ENCODE assay signal across 1 cellular context in genomic region chr19:39409886-39410619, GRCh38.
A peak's percentile ranks its signal among the peaks of the same experiment; 100 is the strongest.
TF ChIP-seq lines count a peak whose summit lies in the region.

No MANE protein-coding gene starts in this region.

TF ChIP-seq in HepG2, 621 proteins besides CTCF, POLR2A, EP300 and RAD21 (continued from another document and continues in another):
- TF ChIP-seq ZNF687 (CRISPR knock-in tag; IDR thresholded peaks at IDR 0.05) = peak; percentile 91
- TF ChIP-seq SRF (IDR thresholded peaks at IDR 0.05; ENCODE audit: low read depth, low read length) = peak; percentile 62; the same call in 1 of the 2 replicates
- 0 out of 2 replicates have a peak, but pooled peaks have one; percentile 7 for TF ChIP-seq POGZ (CRISPR knock-in tag; IDR thresholded peaks at IDR 0.05)
- TF ChIP-seq ZNF878 (CRISPR knock-in tag; IDR thresholded peaks at IDR 0.05) = no peak
- no peak for TF ChIP-seq NR2F1 (CRISPR knock-in tag; IDR thresholded peaks at IDR 0.05)
- TF ChIP-seq SIN3A (IDR thresholded peaks at IDR 0.05; ENCODE audit: borderline replicate concordance, low read depth, low read length) = 0 out of 2 replicates have a peak, but pooled peaks have one; percentile 57
- no peak for TF ChIP-seq CBX1 (IDR thresholded peaks at IDR 0.05; ENCODE audit: low read depth)
- 0 out of 2 replicates have a peak, but pooled peaks have one; percentile 42 for TF ChIP-seq ZFP37 (CRISPR knock-in tag; IDR thresholded peaks at IDR 0.05; ENCODE audit: borderline replicate concordance)
- peak; percentile 36; the same call in 1 of the 2 replicates for TF ChIP-seq ZNF782 (CRISPR knock-in tag; IDR thresholded peaks at IDR 0.05; ENCODE audit: borderline replicate concordance)
- TF ChIP-seq ZGPAT (CRISPR knock-in tag; IDR thresholded peaks at IDR 0.05) = peak; percentile 50; the same call in 1 of the 2 replicates
- no peak for TF ChIP-seq SALL1 (CRISPR knock-in tag; IDR thresholded peaks at IDR 0.05)
- TF ChIP-seq SP2 (CRISPR knock-in tag; IDR thresholded peaks at IDR 0.05) = 0 out of 2 replicates have a peak, but pooled peaks have one; percentile 0
- TF ChIP-seq ZNF644 (CRISPR knock-in tag; IDR thresholded peaks at IDR 0.05; ENCODE audit: low read depth) = no peak
- peak; percentile 60 for TF ChIP-seq ZNF883 (CRISPR knock-in tag; IDR thresholded peaks at IDR 0.05; ENCODE audit: not compliant biosample characterization)
- TF ChIP-seq THAP11 (CRISPR knock-in tag; IDR thresholded peaks at IDR 0.05) = peak; percentile 20; the same call in 1 of the 2 replicates
- no peak for TF ChIP-seq ZSCAN31 (CRISPR knock-in tag; IDR thresholded peaks at IDR 0.05; ENCODE audit: low read depth)
- TF ChIP-seq ELF3 (CRISPR knock-in tag; IDR thresholded peaks at IDR 0.05) = 0 out of 2 replicates have a peak, but pooled peaks have one; percentile 56
- peak; percentile 66; the same call in 1 of the 2 replicates for TF ChIP-seq SRY (CRISPR knock-in tag; IDR thresholded peaks at IDR 0.05)
- 0 out of 2 replicates have a peak, but pooled peaks have one; percentile 4 for TF ChIP-seq ZNF431 (CRISPR knock-in tag; IDR thresholded peaks at IDR 0.05; ENCODE audit: borderline replicate concordance, low read depth)
- TF ChIP-seq PHF20 (CRISPR knock-in tag; IDR thresholded peaks at IDR 0.05) = 0 out of 2 replicates have a peak, but pooled peaks have one; percentile 18
- TF ChIP-seq CHCHD3 (CRISPR knock-in tag; IDR thresholded peaks at IDR 0.05) = no peak
- TF ChIP-seq ZSCAN5A (CRISPR knock-in tag; IDR thresholded peaks at IDR 0.05; ENCODE audit: borderline replicate concordance) = peak; percentile 11; the same call in 1 of the 2 replicates
- 0 out of 2 replicates have a peak, but pooled peaks have one; percentile 50 for TF ChIP-seq REL (CRISPR knock-in tag; conservative IDR thresholded peaks at IDR 0.05)
- TF ChIP-seq U2AF2 (IDR thresholded peaks at IDR 0.05; ENCODE audit: low read depth, low read length) = no peak
- TF ChIP-seq NR2C2 (CRISPR knock-in tag; IDR thresholded peaks at IDR 0.05; ENCODE audit: borderline replicate concordance) = 0 out of 2 replicates have a peak, but pooled peaks have one; percentile 19
- peak; percentile 26; the same call in 1 of the 2 replicates for TF ChIP-seq ZFY (CRISPR knock-in tag; IDR thresholded peaks at IDR 0.05)
- no peak for TF ChIP-seq SPEN (CRISPR knock-in tag; IDR thresholded peaks at IDR 0.05; ENCODE audit: low read depth)
- TF ChIP-seq PAX8 (CRISPR knock-in tag; IDR thresholded peaks at IDR 0.05; ENCODE audit: borderline replicate concordance) = no peak
- no peak for TF ChIP-seq KDM5B (CRISPR knock-in tag; IDR thresholded peaks at IDR 0.05; ENCODE audit: borderline replicate concordance)
- TF ChIP-seq ERF (CRISPR knock-in tag; IDR thresholded peaks at IDR 0.05) = peak; percentile 48; the same call in 1 of the 2 replicates
- no peak for TF ChIP-seq ATM (IDR thresholded peaks at IDR 0.05; ENCODE audit: borderline replicate concordance)
- peak; percentile 77 for TF ChIP-seq ZBTB7A (CRISPR knock-in tag; IDR thresholded peaks at IDR 0.05)
- TF ChIP-seq ZNF607 (CRISPR knock-in tag; IDR thresholded peaks at IDR 0.05; ENCODE audit: borderline replicate concordance) = peak; percentile 32; the same call in 1 of the 2 replicates
- TF ChIP-seq ZNF609 (CRISPR knock-in tag; IDR thresholded peaks at IDR 0.05; ENCODE audit: borderline replicate concordance) = peak; percentile 57
- TF ChIP-seq JUN (CRISPR knock-in tag; IDR thresholded peaks at IDR 0.05) = 0 out of 2 replicates have a peak, but pooled peaks have one; percentile 24
- TF ChIP-seq ZNF263 (CRISPR knock-in tag; IDR thresholded peaks at IDR 0.05) = peak; percentile 62; the same call in 1 of the 2 replicates
- TF ChIP-seq ZNF274 (CRISPR knock-in tag; IDR thresholded peaks at IDR 0.05) = peak; percentile 58; the same call in 1 of the 2 replicates
- TF ChIP-seq ZNF136 (CRISPR knock-in tag; IDR thresholded peaks at IDR 0.05; ENCODE audit: low read depth) = no peak
- no peak for TF ChIP-seq CC2D1A (CRISPR knock-in tag; IDR thresholded peaks at IDR 0.05)
- peak; percentile 61; the same call in 1 of the 2 replicates for TF ChIP-seq PHF21A (CRISPR knock-in tag; IDR thresholded peaks at IDR 0.05)
- TF ChIP-seq GATAD1 (CRISPR knock-in tag; IDR thresholded peaks at IDR 0.05) = 0 out of 2 replicates have a peak, but pooled peaks have one; percentile 11
- TF ChIP-seq SAFB2 (CRISPR knock-in tag; IDR thresholded peaks at IDR 0.05; ENCODE audit: borderline replicate concordance, low read depth) = no peak
- peak; percentile 98 for TF ChIP-seq HNRNPK (IDR thresholded peaks at IDR 0.05; ENCODE audit: low read depth, low read length, poor library complexity, severe bottlenecking)
- TF ChIP-seq SRSF1 (optimal IDR thresholded peaks at IDR 0.05; ENCODE audit: low read depth, low read length) = peak; percentile 37
- TF ChIP-seq DZIP1 (CRISPR knock-in tag; IDR thresholded peaks at IDR 0.05) = no peak
- no peak for TF ChIP-seq NFRKB (IDR thresholded peaks at IDR 0.05)
